Comparison of ENCODE assay signal across 7 cellular contexts in genomic region chr6:31664790-31665500, GRCh38. TPM values are rescaled to one million over a fixed set of nuclear protein-coding genes. Genes with fewer than 3 reads are reported as not detected.
DNase-seq lines count a peak whose midpoint lies in the region; ATAC-seq lines count a peak whose summit lies in the region.

TSS of gene GPANK1 (minus strand) at chr6:31664997. CDS start at chr6:31664478, 519 bp downstream.

- POLR2A ChIA-PET in activated CD8-positive, alpha-beta memory T cell treated with anti-CD3 and anti-CD28 coated beads for 36 hours (lab: Charles Lee) = interaction anchor here (0.6 to 3.1 kb wide), 8 partner anchors 12 to 931 kb away, joined by 3 to 29 read pairs (median 4); partner anchors contain the start of genes ABHD16A, BAG6, CLIC1 and LSM2

- H3K4me1 ChIP-seq in HUES48 (ENCODE audit: control insufficient read depth, insufficient read depth, low read length) = peaks cover 12% of the 10 kb centered on the region

- CTCF ChIA-PET in activated CD8-positive, alpha-beta memory T cell treated with anti-CD3 and anti-CD28 coated beads for 36 hours (lab: Charles Lee) = interaction anchor here (1.1 to 3.6 kb wide), 2 partner anchors 12 to 166 kb away, joined by 4 to 21 read pairs; partner anchors contain the start of gene BAG6

- peaks cover 53% of the 10 kb centered on the region for H3K36me3 ChIP-seq in HUES48 (ENCODE audit: control insufficient read depth, insufficient read depth, low read length)

- no peaks in the 10 kb centered on the region for H3K27me3 ChIP-seq in HUES48 (ENCODE audit: control insufficient read depth, insufficient read depth, low read length)

- H3K4me3 ChIP-seq in HUES48 (ENCODE audit: low read depth, low read length) = peak within 1 kb of the TSS; percentile 98

- no peaks in the 10 kb centered on the region for H3K9me3 ChIP-seq in HUES48 (ENCODE audit: control insufficient read depth, insufficient read depth, low read length)

- H3K9ac ChIP-seq in HUES48 (ENCODE audit: low read depth, low read length) = peak within 1 kb of the TSS; percentile 96

- ATAC-seq in GM18520 (IDR thresholded peaks at IDR 0.05; ENCODE audit: unreplicated experiment) = peak; percentile 25

- peak within 1 kb of the TSS; percentile 99 for H3K27ac ChIP-seq in HUES48 (ENCODE audit: low read depth, low read length)

- DNase-seq in NOMO-1 treated with dmso at 0.1 percent for 144 hours (lab: John Stamatoyannopoulos, UW; ENCODE audit: unreplicated experiment) = peak; percentile 81
- peak; percentile 82 for DNase-seq in effector CD8-positive, alpha-beta T cell (lab: John Stamatoyannopoulos, UW)
- peak; percentile 93 to 95 for DNase-seq in lung microvascular endothelial cell (ENCODE audit: low read depth in 2 of 2)
- DNase-seq in stimulated activated CD4-positive, alpha-beta T cell treated with anti-CD3 and anti-CD28 coated beads, TNF-alpha, amount 100 ng/mL, for 24 hours (ENCODE audit: low read depth in 3 of 3) = peak; percentile 78 to 87 (median 85)

RNA-seq across cellular contexts. Expression of gene GPANK1, which starts in this region (rescaled TPM):
- 10 to 100 TPM; 44.6 to 45.1 TPM for total RNA-seq in activated CD8-positive, alpha-beta memory T cell treated with anti-CD3 and anti-CD28 coated beads for 36 hours
- total RNA-seq in lung microvascular endothelial cell = 8.5 and 12.1 TPM in 2 replicates

Comparison
In these comparisons a context has a peak if more than half of its experiments do, and no peak if none do; other contexts are left out.
1. Peak in every context shown above with its lines: DNase-seq, ATAC-seq, H3K4me3 ChIP-seq and H3K27ac ChIP-seq.